In the genomic region with DNA sequence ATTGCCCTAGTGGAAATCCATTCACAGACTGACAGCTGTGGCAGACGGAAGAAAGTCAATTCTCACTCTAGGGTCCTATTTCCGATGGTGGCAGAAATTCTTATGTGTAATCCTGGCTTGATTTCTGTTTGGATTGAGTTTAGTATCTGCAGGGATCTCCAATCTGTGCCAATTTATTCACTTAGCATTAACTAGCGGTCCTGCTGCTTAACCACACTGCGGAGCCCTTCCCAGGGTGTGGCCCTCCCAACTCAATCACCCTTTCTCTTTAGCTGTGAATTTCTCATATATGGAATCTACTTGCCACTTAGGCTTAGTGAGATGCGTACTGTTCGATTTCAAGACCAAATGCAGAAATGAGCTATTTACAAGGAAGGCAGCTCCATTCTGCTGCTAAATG, we compare ENCODE assay signal across 19 cellular contexts.
"Had no signal": no experiment of that assay in that cellular context is flagged by ENCODE, and none has a peak within 500 bp of the region (broad histone marks: within the 10 kb centered on the region; RNA-seq: fewer than 3 reads in every experiment).

No MANE protein-coding gene starts in this region.

- H3K27ac Mint-ChIP-seq: neural progenitor cell, type B pancreatic cell had no signal

- H2AFZ ChIP-seq: neural progenitor cell had no signal

- ATAC-seq: foreskin keratinocyte, left lobe of liver, lower lobe of right lung had no signal

- H3K4me3 Mint-ChIP-seq: neural progenitor cell, type B pancreatic cell had no signal

- H3K36me3 ChIP-seq: cardiac muscle cell, neural progenitor cell, thoracic aorta had no signal

- H3K27me3 Mint-ChIP-seq: naive B cell had no signal

- H3K4me1 ChIP-seq: foreskin keratinocyte, lower lobe of right lung, neural progenitor cell, vagina had no signal

- H3K27ac ChIP-seq: cardiac muscle cell, foreskin keratinocyte, lower lobe of right lung, neural progenitor cell, sigmoid colon, SK-N-MC, thoracic aorta, vagina had no signal

- H3K27me3 ChIP-seq: cardiac muscle cell, foreskin keratinocyte, neural progenitor cell, sigmoid colon, vagina had no signal

- H3K4me3 ChIP-seq: cardiac muscle cell, lower lobe of right lung, neural progenitor cell, sigmoid colon, SK-N-MC, smooth muscle cell, thoracic aorta, vagina had no signal

- H3K4me2 ChIP-seq: neural progenitor cell, smooth muscle cell had no signal

- DNase-seq: activated gamma-delta T cell treated with Interleukin-2 at 50 U/mL for 16 hours; effector CD4-positive, alpha-beta T cell; foreskin keratinocyte; lower lobe of right lung; mesendoderm; naive B cell; posterior cingulate gyrus; sigmoid colon; stimulated activated CD4-positive, alpha-beta T cell treated with anti-CD3 and anti-CD28 coated beads, Interleukin-15, amount 100 ng/mL, for 24 hours; stimulated activated naive CD4-positive, alpha-beta T cell treated with Interleukin-2 at 50 U/mL for 16 hours; SW 1271 had no signal
